Comparison of ENCODE assay signal across 2 cellular contexts in the genomic region with DNA sequence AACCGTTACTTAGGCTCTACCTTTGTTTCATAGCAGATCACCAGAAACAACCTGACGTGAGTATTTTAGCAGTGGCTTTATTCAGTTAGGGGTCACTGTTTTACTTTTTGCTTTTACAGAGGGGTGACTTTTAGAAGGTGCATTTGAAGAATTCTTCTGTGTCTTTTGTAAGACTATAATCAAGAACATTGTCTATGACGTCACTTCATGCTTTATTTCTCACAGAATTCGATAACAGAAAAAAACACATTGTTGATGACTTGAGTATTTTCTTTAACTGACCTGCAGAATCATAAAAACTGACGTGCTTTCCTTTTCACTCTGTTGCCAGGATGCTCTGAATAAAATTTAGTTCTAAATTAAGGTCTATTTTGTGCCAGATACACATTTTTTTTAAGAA.
TF ChIP-seq lines count a peak whose summit lies in the region.

No MANE protein-coding gene starts in this region.

TF ChIP-seq in HepG2, 621 proteins besides CTCF, POLR2A, EP300 and RAD21:
- TF ChIP-seq CREB1 (IDR thresholded peaks at IDR 0.05) (peak; percentile 97), CREB1 (CRISPR knock-in tag; IDR thresholded peaks at IDR 0.05) (no peak), KLF12 (CRISPR knock-in tag; IDR thresholded peaks at IDR 0.05; ENCODE audit: borderline replicate concordance) (no peak), ATF7 (IDR thresholded peaks at IDR 0.05) (peak; percentile 98), ATF7 (CRISPR knock-in tag; IDR thresholded peaks at IDR 0.05) (no peak)

TF ChIP-seq in GM12878, 131 proteins besides CTCF, POLR2A, EP300 and RAD21:
- TF ChIP-seq TARDBP (IDR thresholded peaks at IDR 0.05; ENCODE audit: borderline replicate concordance) = no peak
- no peak for TF ChIP-seq STAT1 (conservative IDR thresholded peaks at IDR 0.05)
- 0 out of 2 replicates have a peak, but pooled peaks have one; percentile 15 for TF ChIP-seq ATF7 (IDR thresholded peaks at IDR 0.05; ENCODE audit: low read depth)
TF ChIP-seq in GM12878: peak in this region for 1.
